In the genomic region with DNA sequence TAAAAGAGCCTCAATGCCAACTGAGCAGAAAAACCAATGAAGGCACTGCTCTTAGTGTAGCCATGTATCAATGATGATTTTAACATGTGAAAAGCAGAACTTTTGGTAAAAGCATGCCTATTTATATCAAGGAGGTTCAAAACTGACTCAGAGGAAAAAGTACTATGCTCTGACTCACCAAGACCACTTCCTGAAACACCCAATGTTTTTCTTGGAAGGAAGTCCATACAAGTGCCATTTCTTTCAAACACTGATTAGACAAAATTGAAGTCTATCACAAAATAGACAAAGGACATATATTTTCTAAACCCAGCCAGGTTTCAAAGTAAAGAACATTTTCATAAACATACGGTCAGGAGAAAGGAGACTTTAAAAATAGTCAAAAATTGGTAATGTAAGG, we compare ENCODE assay signal across 8 cellular contexts.
DNase-seq lines count a peak whose midpoint lies in the region; TF ChIP-seq lines count a peak whose summit lies in the region.

No MANE protein-coding gene starts in this region.

- H3K36me3 ChIP-seq in BJ (ENCODE audit: control insufficient read depth, insufficient read depth, low read length) = no peaks in the 10 kb centered on the region
- H3K36me3 ChIP-seq in Loucy (ENCODE audit: insufficient read depth, low read length) = no peaks in the 10 kb centered on the region
- H3K36me3 ChIP-seq in brain microvascular endothelial cell (replicated peaks) = no peaks in the 10 kb centered on the region
- H3K36me3 ChIP-seq in mesenchymal stem cell (ENCODE audit: control insufficient read depth in 1 of 2, insufficient read depth in 2 of 2, low read depth in 1 of 2, low read length in 2 of 2) = no peaks in the 10 kb centered on the region

- no peaks in the 10 kb centered on the region for H3F3A ChIP-seq in Loucy (ENCODE audit: low read depth)

- H3K4ac ChIP-seq in mesenchymal stem cell (ENCODE audit: low read depth in 1 of 2, low read length in 2 of 2) = no peak overlapping the region

- TF ChIP-seq CTCF in BJ (IDR thresholded peaks at IDR 0.05; ENCODE audit: insufficient read depth, low read depth, low read length) (no peak), GM20000 (IDR thresholded peaks at IDR 0.05; ENCODE audit: extremely low read depth, missing control alignments) (no peak), Loucy (conservative IDR thresholded peaks at IDR 0.05; ENCODE audit: low read length) (no peak), brain microvascular endothelial cell (IDR thresholded peaks at IDR 0.05; ENCODE audit: low read depth, low read length, missing control alignments) (no peak)

- H3K27ac ChIP-seq in brain microvascular endothelial cell (peak overlapping the region; percentile 74), mesenchymal stem cell (ENCODE audit: low read length, poor library complexity, severe bottlenecking) (peak overlapping the region; percentile 77)

- no peak overlapping the region for H4K8ac ChIP-seq in mesenchymal stem cell (ENCODE audit: low read length)

- H3K14ac ChIP-seq in mesenchymal stem cell (ENCODE audit: low read length in 2 of 2) = no peak overlapping the region

- POLR2A ChIA-PET in BJ (lab: Charles Lee) = no interaction called here

- no peak overlapping the region for H2BK120ac ChIP-seq in mesenchymal stem cell (ENCODE audit: low read depth, low read length)

- no peaks in the 10 kb centered on the region for H3K9me2 ChIP-seq in Loucy (replicated peaks; ENCODE audit: low read depth, low read length)

- H2AFZ ChIP-seq in Loucy (ENCODE audit: low read length) (no peak overlapping the region), mesenchymal stem cell (ENCODE audit: low read depth, low read length) (no peak overlapping the region)

- H3K4me1 ChIP-seq in Loucy (ENCODE audit: insufficient read depth, low read length, poor library complexity, severe bottlenecking) (peaks cover 4% of the 10 kb centered on the region), mesenchymal stem cell (ENCODE audit: control insufficient read depth, insufficient read depth, low read depth, low read length) (peaks cover 7% of the 10 kb centered on the region)

- no CpG with 5 or more reads among the region's 1 CpG for WGBS in mesenchymal stem cell

- H2BK5ac ChIP-seq in mesenchymal stem cell (ENCODE audit: low read depth, low read length, poor library complexity, severe bottlenecking) = peak overlapping the region; percentile 57

- CTCF ChIA-PET in BJ (lab: Yijun Ruan, JAX) = no interaction called here

- H3K9ac ChIP-seq in Loucy (ENCODE audit: low read depth, low read length, poor library complexity, severe bottlenecking) (no peak overlapping the region), mesenchymal stem cell (ENCODE audit: low read length) (peak overlapping the region; percentile 79)

- in situ Hi-C loops in brain microvascular endothelial cell (cut with HindIII; ENCODE audit: low pct_ligation_motif_present, low sequenced_read_pairs) = no loop called here

- no peak overlapping the region for H2BK15ac ChIP-seq in mesenchymal stem cell (ENCODE audit: low read depth, poor library complexity, severe bottlenecking)

- no peak overlapping the region for H3K18ac ChIP-seq in mesenchymal stem cell (ENCODE audit: low read depth in 1 of 2, low read length in 2 of 2)

- no peak overlapping the region for H3K23ac ChIP-seq in mesenchymal stem cell (ENCODE audit: low read length in 2 of 2)

- H3K27me3 ChIP-seq in BJ (ENCODE audit: control insufficient read depth, insufficient read depth, low read length) (no peaks in the 10 kb centered on the region), Loucy (ENCODE audit: insufficient read depth, low read length, poor library complexity, severe bottlenecking) (no peaks in the 10 kb centered on the region), brain microvascular endothelial cell (replicated peaks) (no peaks in the 10 kb centered on the region), mesenchymal stem cell (ENCODE audit: control insufficient read depth in 1 of 2, insufficient read depth in 1 of 2, low read length in 2 of 2) (no peaks in the 10 kb centered on the region)

- no peaks in the 10 kb centered on the region for H3K79me2 ChIP-seq in Loucy (ENCODE audit: insufficient read depth, low read length)

- peak; percentile 75 for DNase-seq in BJ (ENCODE audit: low read depth)
- peak; percentile 19 for DNase-seq in GM20000 (ENCODE audit: low spot score)
- DNase-seq in brain microvascular endothelial cell = peak; percentile 82
- peak; percentile 93 for DNase-seq in mesenchymal stem cell
- no peak for DNase-seq in NCI-H2081 treated with DMSO at 0.1 percent for 48 hours (lab: John Stamatoyannopoulos, UW)
- no peak for DNase-seq in activated CD8-positive, alpha-beta memory T cell treated with anti-CD3 and anti-CD28 coated beads for 24 hours
- DNase-seq in NCI-H446 (lab: John Stamatoyannopoulos, UW) = no peak

- no peaks in the 10 kb centered on the region for H3K9me3 ChIP-seq in Loucy (ENCODE audit: insufficient read depth, low read depth, low read length)
- H3K9me3 ChIP-seq in mesenchymal stem cell (ENCODE audit: control insufficient read depth, low read length) = no peaks in the 10 kb centered on the region

- H4K20me1 ChIP-seq in Loucy (ENCODE audit: insufficient read depth, low read length, poor library complexity, severe bottlenecking) = no peaks in the 10 kb centered on the region

- peaks cover 3% of the 10 kb centered on the region for H3K79me1 ChIP-seq in mesenchymal stem cell (replicated peaks; ENCODE audit: low read length, poor library complexity, severe bottlenecking)

- H2AK5ac ChIP-seq in mesenchymal stem cell (ENCODE audit: low read length, severe bottlenecking) = no peak overlapping the region

- no peak overlapping the region for H3K4me3 ChIP-seq in BJ (ENCODE audit: low read depth, low read length)
- H3K4me3 ChIP-seq in Loucy (ENCODE audit: low read length, poor library complexity, severe bottlenecking) = no peak overlapping the region
- no peak overlapping the region for H3K4me3 ChIP-seq in brain microvascular endothelial cell (ENCODE audit: low read depth, low read length)
- no peak overlapping the region for H3K4me3 ChIP-seq in mesenchymal stem cell (ENCODE audit: insufficient read depth in 1 of 2, low read depth in 1 of 2, low read length in 2 of 2)

- H3K4me2 ChIP-seq in Loucy (ENCODE audit: low read depth, low read length, poor library complexity, severe bottlenecking) (peak overlapping the region; percentile 31), mesenchymal stem cell (ENCODE audit: low read length, poor library complexity, severe bottlenecking) (no peak overlapping the region)

- H2BK12ac ChIP-seq in mesenchymal stem cell (ENCODE audit: low read length in 2 of 2) = no peak overlapping the region

- H4K91ac ChIP-seq in mesenchymal stem cell (ENCODE audit: low read length) = no peak overlapping the region

Comparison
In these comparisons a context has a peak if more than half of its experiments do, and no peak if none do; other contexts are left out.
1. DNase-seq: peak in BJ (single experiment), GM20000 (single experiment), brain microvascular endothelial cell (single experiment) and mesenchymal stem cell (single experiment); none in NCI-H2081 treated with DMSO at 0.1 percent for 48 hours (single experiment), activated CD8-positive, alpha-beta memory T cell treated with anti-CD3 and anti-CD28 coated beads for 24 hours (single experiment) and NCI-H446 (0 of 2).